8 cellular contexts compared by ENCODE assay signal in the genomic region with DNA sequence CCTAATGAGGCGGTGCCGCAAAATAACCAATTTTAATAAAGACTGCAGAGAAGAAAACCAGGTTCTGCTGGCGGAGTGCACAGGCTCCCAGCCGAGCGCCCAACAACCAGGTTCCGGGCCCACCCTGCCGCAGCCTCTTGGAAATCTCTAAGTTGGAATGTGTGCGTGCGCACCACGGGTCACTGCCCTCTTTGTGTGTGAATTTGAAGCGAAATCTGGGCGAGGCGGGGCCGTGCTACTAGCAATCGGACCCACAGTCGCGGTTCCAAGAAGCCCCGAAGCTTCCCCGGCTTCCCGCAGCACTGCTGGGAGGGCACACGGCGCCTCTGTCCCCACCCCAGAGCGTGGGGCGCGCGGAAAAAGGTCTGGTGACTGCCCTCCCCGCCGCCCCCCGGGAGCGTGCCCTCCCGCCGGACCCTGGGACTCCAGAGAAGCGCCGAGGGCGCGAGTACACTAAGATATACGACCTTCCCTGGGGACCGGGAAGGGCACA.
A peak's percentile ranks its signal among the peaks of the same experiment; 100 is the strongest.
DNase-seq lines count a peak whose midpoint lies in the region; ATAC-seq and TF ChIP-seq lines count a peak whose summit lies in the region.

No MANE protein-coding gene starts in this region.

- TF ChIP-seq CTCF in choroid plexus epithelial cell (conservative IDR thresholded peaks at IDR 0.05; ENCODE audit: low read depth, low read length): no peak

- H3K4me3 Mint-ChIP-seq in T-helper 2 cell treated with Interferon-gamma antibody and Interleukin-4, amounts not matched to agents 5 μg/mL and 100 μg/mL, for 36 hours: peak overlapping the region; percentile 88

- H3K4me3 ChIP-seq in choroid plexus epithelial cell (ENCODE audit: low read depth, low read length): peak overlapping the region; percentile 95

- DNase-seq in Ammon's horn (ENCODE audit: low spot score) (peak; percentile 39), choroid plexus epithelial cell (ENCODE audit: low read depth) (peak; percentile 88), left kidney (ENCODE audit: low read depth, low spot score) (peak; percentile 94), DMS153 treated with DMSO at 0.1 percent for 48 hours (lab: John Stamatoyannopoulos, UW; ENCODE audit: unreplicated experiment) (no peak)
- peak; percentile 55 for DNase-seq in T-helper 2 cell treated with Interferon-gamma antibody and Interleukin-4, amounts not matched to agents 5 μg/mL and 100 μg/mL, for 36 hours (ENCODE audit: low spot score)
- DNase-seq in stimulated activated CD4-positive, alpha-beta T cell treated with anti-CD3 and anti-CD28 coated beads, Interleukin-4, amount 100 ng/mL, for 48 hours (ENCODE audit: low read depth in 2 of 2): peak; percentile 36 to 47

- in situ Hi-C loops in GM18951 (cut with MboI; ENCODE audit: low sequenced_read_pairs, unreplicated experiment): no loop called here

- peaks cover 60% of the 10 kb centered on the region for H3K4me1 Mint-ChIP-seq in T-helper 2 cell treated with Interferon-gamma antibody and Interleukin-4, amounts not matched to agents 5 μg/mL and 100 μg/mL, for 36 hours (ENCODE audit: low read depth)

- H3K36me3 Mint-ChIP-seq in T-helper 2 cell treated with Interferon-gamma antibody and Interleukin-4, amounts not matched to agents 5 μg/mL and 100 μg/mL, for 36 hours (ENCODE audit: low read depth): peaks cover 9% of the 10 kb centered on the region

- H3K27me3 Mint-ChIP-seq in T-helper 2 cell treated with Interferon-gamma antibody and Interleukin-4, amounts not matched to agents 5 μg/mL and 100 μg/mL, for 36 hours (ENCODE audit: low read depth): peaks cover 15% of the 10 kb centered on the region

- ATAC-seq in HG03520 (IDR thresholded peaks at IDR 0.05; ENCODE audit: unreplicated experiment): peak; percentile 11

- peak; percentile 43 for TF ChIP-seq POLR2A in GM18951 (IDR thresholded peaks at IDR 0.05; ENCODE audit: extremely low read depth, insufficient read depth, insufficient read length)

- peak overlapping the region; percentile 69 for H3K27ac Mint-ChIP-seq in T-helper 2 cell treated with Interferon-gamma antibody and Interleukin-4, amounts not matched to agents 5 μg/mL and 100 μg/mL, for 36 hours

- no peaks in the 10 kb centered on the region for H3K9me3 Mint-ChIP-seq in T-helper 2 cell treated with Interferon-gamma antibody and Interleukin-4, amounts not matched to agents 5 μg/mL and 100 μg/mL, for 36 hours
